13 cellular contexts compared by ENCODE assay signal in the genomic region with DNA sequence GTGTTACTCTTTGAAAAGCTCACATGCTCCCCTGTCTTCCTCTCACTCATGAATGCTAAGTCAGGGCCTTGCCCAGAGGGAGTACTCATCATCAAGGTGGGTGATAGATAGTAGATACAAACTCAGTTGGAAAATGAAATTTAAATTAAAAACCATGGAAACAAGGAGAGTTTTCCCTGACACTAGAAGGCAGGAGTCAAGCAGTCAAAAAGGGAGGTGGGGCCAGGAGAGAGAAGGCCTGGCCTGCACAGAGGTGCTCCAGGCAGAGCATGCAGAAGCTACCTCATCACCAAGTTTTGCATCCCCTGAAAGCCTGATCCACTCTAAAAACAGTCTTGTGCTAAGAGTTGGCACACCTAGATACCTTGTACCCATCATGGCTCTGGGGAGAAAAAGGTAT.
DNase-seq lines count a peak whose midpoint lies in the region; FAIRE-seq and TF ChIP-seq lines count a peak whose summit lies in the region.
"Had no signal": no experiment of that assay in that cellular context is flagged by ENCODE, and none has a peak within 500 bp of the region (broad histone marks: within the 10 kb centered on the region; RNA-seq: fewer than 3 reads in every experiment).

No MANE protein-coding gene starts in this region.

- peak; percentile 10 for TF ChIP-seq CTCF in AG09319 (IDR thresholded peaks at IDR 0.05; ENCODE audit: low read depth, low read length)
- TF ChIP-seq CTCF in keratinocyte (optimal IDR thresholded peaks at IDR 0.05 in 1 of 3, IDR thresholded peaks at IDR 0.05 in 1 of 3, conservative IDR thresholded peaks at IDR 0.05 in 1 of 3; ENCODE audit: extremely low read depth in 1 of 3, insufficient read depth in 2 of 3, low read length in 3 of 3) = peak; percentile 35 to 61 (median 54)

- H3K4me3 ChIP-seq in HAP-1 = no peak overlapping the region
- no peak overlapping the region for H3K4me3 ChIP-seq in keratinocyte (ENCODE audit: control insufficient read depth in 2 of 3, extremely low read depth in 1 of 3, insufficient read depth in 2 of 3, low read depth in 1 of 3, low read length in 3 of 3)
- H3K4me3 ChIP-seq: tibial nerve had no signal

- H3K36me3 ChIP-seq in HAP-1 (replicated peaks) = no peaks in the 10 kb centered on the region
- no peaks in the 10 kb centered on the region for H3K36me3 ChIP-seq in keratinocyte (ENCODE audit: control insufficient read depth in 2 of 2, extremely low read depth in 1 of 2, insufficient read depth in 2 of 2, low read length in 2 of 2)
- H3K36me3 ChIP-seq: tibial nerve had no signal

- in situ Hi-C loops in HAP-1 (cut with MboI; ENCODE audit: low sequenced_read_pairs) = no loop called here

- H3K27me3 ChIP-seq in HAP-1 (ENCODE audit: low read depth) (no peaks in the 10 kb centered on the region), keratinocyte (ENCODE audit: control insufficient read depth, extremely low read depth, insufficient read depth, low read length) (no peaks in the 10 kb centered on the region)
- H3K27me3 ChIP-seq: tibial nerve had no signal

- H4K20me1 ChIP-seq in keratinocyte (ENCODE audit: control insufficient read depth, extremely low read depth, insufficient read depth, low read length) = no peaks in the 10 kb centered on the region

- DNase-seq in AG09319 (ENCODE audit: extremely low read depth, low read depth) (no peak), HAP-1 (ENCODE audit: low spot score in 2 of 2) (peak; percentile 39 to 42), SW480 (ENCODE audit: low spot score) (peak; percentile 22), keratinocyte (ENCODE audit: low read depth, low spot score) (no peak), anterior cingulate cortex (lab: John Stamatoyannopoulos, UW) (no peak), NCI-H446 treated with DMSO at 0.1 percent for 48 hours (lab: John Stamatoyannopoulos, UW) (no peak)
- no peak for DNase-seq in effector CD4-positive, alpha-beta T cell
- no peak for DNase-seq in activated CD8-positive, alpha-beta memory T cell treated with anti-CD3 and anti-CD28 coated beads, Interleukin-2, amount 50 U/mL, for 4 hours
- DNase-seq: activated CD4-positive, alpha-beta T cell treated with anti-CD3 and anti-CD28 coated beads, Interleukin-2, amount 10 ng/mL, durations not matched to agents 24 days and 14 days; activated naive CD8-positive, alpha-beta T cell treated with anti-CD3 and anti-CD28 coated beads, Interleukin-2, amount 10 ng/mL, durations not matched to agents 7 days and 5 days; stimulated activated CD4-positive, alpha-beta T cell treated with anti-CD3 and anti-CD28 coated beads, Interleukin-1b, Interleukin-23, amount 100 ng/mL, for 48 hours had no signal

- dilution Hi-C loops in keratinocyte (cut with MboI; ENCODE audit: extremely low pct_ligation_motif_present, low sequenced_read_pairs) = no loop called here

- no peak overlapping the region for H3K4me2 ChIP-seq in keratinocyte (ENCODE audit: control insufficient read depth, extremely low read depth, insufficient read depth, low read depth, low read length)

- H3K79me2 ChIP-seq in keratinocyte (ENCODE audit: control insufficient read depth, insufficient read depth, low read length) = no peaks in the 10 kb centered on the region

- no peak overlapping the region for H3K9ac ChIP-seq in keratinocyte (ENCODE audit: control insufficient read depth, extremely low read depth, insufficient read depth, low read length)

- H3K9me3 ChIP-seq in HAP-1 (no peaks in the 10 kb centered on the region), keratinocyte (ENCODE audit: control insufficient read depth, low read depth, low read length) (no peaks in the 10 kb centered on the region)
- H3K9me3 ChIP-seq: Caco-2, tibial nerve had no signal

- no peaks in the 10 kb centered on the region for H3K4me1 ChIP-seq in HAP-1
- no peaks in the 10 kb centered on the region for H3K4me1 ChIP-seq in keratinocyte (ENCODE audit: control insufficient read depth, extremely low read depth, insufficient read depth, low read length)
- H3K4me1 ChIP-seq: Caco-2, tibial nerve had no signal

- no peaks in the 10 kb centered on the region for H3K9me1 ChIP-seq in keratinocyte (ENCODE audit: control insufficient read depth, extremely low read depth, insufficient read depth, low read length)

- no peak overlapping the region for H3K27ac ChIP-seq in keratinocyte (ENCODE audit: control insufficient read depth, insufficient read depth, low read length)
- H3K27ac ChIP-seq: tibial nerve had no signal

- no peak overlapping the region for H2AFZ ChIP-seq in keratinocyte (ENCODE audit: control insufficient read depth, low read length)

- FAIRE-seq in keratinocyte (lab: Jason Lieb, UNC) = no peak

Comparison
In these comparisons a context has a peak if more than half of its experiments do, and no peak if none do; other contexts are left out.
1. DNase-seq: peak in HAP-1 (2 of 2) and SW480 (single experiment); none in AG09319 (single experiment), keratinocyte (single experiment), effector CD4-positive, alpha-beta T cell (single experiment), anterior cingulate cortex (0 of 58), activated CD8-positive, alpha-beta memory T cell treated with anti-CD3 and anti-CD28 coated beads, Interleukin-2, amount 50 U/mL, for 4 hours (single experiment) and NCI-H446 treated with DMSO at 0.1 percent for 48 hours (single experiment).